ENCODE assay signal across 36 cellular contexts in genomic region chr4:145081756-145082155, GRCh38. TPM values are rescaled to one million over a fixed set of nuclear protein-coding genes. Genes with fewer than 3 reads are reported as not detected.
DNase-seq lines count a peak whose midpoint lies in the region; ATAC-seq, FAIRE-seq and TF ChIP-seq lines count a peak whose summit lies in the region.
"Had no signal": no experiment of that assay in that cellular context is flagged by ENCODE, and none has a peak within 500 bp of the region (broad histone marks: within the 10 kb centered on the region; RNA-seq: fewer than 3 reads in every experiment).

No MANE protein-coding gene starts in this region.

- H3K9me1 ChIP-seq in K562 (ENCODE audit: control insufficient read depth, insufficient read depth, low read length): no peaks in the 10 kb centered on the region

- peaks cover 16% of the 10 kb centered on the region for H3K9me3 Mint-ChIP-seq in WTC11
- H3K9me3 Mint-ChIP-seq: CD4-positive, alpha-beta T cell had no signal

- POLR2A ChIA-PET in HepG2 (lab: Yijun Ruan, JAX): no interaction called here
- POLR2A ChIA-PET in HEK293 (lab: Yijun Ruan, JAX): no interaction called here
- POLR2A ChIA-PET in WTC11 (lab: Charles Lee): no interaction called here
- POLR2A ChIA-PET in K562 (lab: Yijun Ruan, JAX): no interaction called here

- H3K27me3 Mint-ChIP-seq in WTC11 (ENCODE audit: low read depth): no peaks in the 10 kb centered on the region
- H3K27me3 Mint-ChIP-seq: B cell; CD4-positive, alpha-beta memory T cell; CD4-positive, alpha-beta T cell; CD4-positive, CD25-positive, alpha-beta regulatory T cell; CD8-positive, alpha-beta memory T cell had no signal

- no peak overlapping the region for H2AFZ ChIP-seq in HepG2 (ENCODE audit: low read length)
- H2AFZ ChIP-seq in K562 (ENCODE audit: low read depth, low read length): no peak overlapping the region

- TF ChIP-seq CTCF in HepG2 (CRISPR knock-in tag; IDR thresholded peaks at IDR 0.05) (no peak), right lobe of liver (IDR thresholded peaks at IDR 0.05) (no peak), HEK293 (tag by site-specific recombination; IDR thresholded peaks at IDR 0.05) (no peak), WTC11 (IDR thresholded peaks at IDR 0.05) (no peak), K562 (IDR thresholded peaks at IDR 0.05 in 2 of 3, conservative IDR thresholded peaks at IDR 0.05 in 1 of 3; ENCODE audit: insufficient read depth in 2 of 3, low read depth in 1 of 3, low read length in 3 of 3) (no peak)

- no peaks in the 10 kb centered on the region for H4K20me1 ChIP-seq in HepG2 (ENCODE audit: insufficient read depth, low read length)
- no peaks in the 10 kb centered on the region for H4K20me1 ChIP-seq in K562 (replicated peaks; ENCODE audit: control insufficient read depth, insufficient read depth, low read length)

- BruUV-seq in HepG2 (replicated peaks; lab: Mats Ljungman, UMichigan) (no TSS peak), K562 (replicated peaks; lab: Mats Ljungman, UMichigan) (no TSS peak)

- H3K79me2 ChIP-seq in HepG2 (ENCODE audit: insufficient read depth, low read length) (peaks cover 17% of the 10 kb centered on the region), K562 (ENCODE audit: control insufficient read depth, insufficient read depth, low read length) (peaks cover 48% of the 10 kb centered on the region)

- DNase-seq in HepG2 (ENCODE audit: low spot score) (no peak), right lobe of liver (no peak), WTC11 (ENCODE audit: low spot score) (no peak), K562 (ENCODE audit: extremely low read depth in 1 of 4, low spot score in 3 of 4) (no peak), kidney tubule cell (ENCODE audit: low spot score) (no peak), NCI-H1417 (lab: John Stamatoyannopoulos, UW) (no peak), medulla oblongata (ENCODE audit: extremely low spot score) (no peak)
- DNase-seq: 8988T; ACHN; AML-193; BE2C; C1 segment of cervical spinal cord; Caco-2; Calu3; CD4-positive, alpha-beta memory T cell; CD4-positive, alpha-beta T cell; CD4-positive, CD25-positive, alpha-beta regulatory T cell; CD8-positive, alpha-beta memory T cell; CD8-positive, alpha-beta T cell; COR-L47; DMS 273 treated with DMSO at 0.1 percent for 48 hours; DMS153; DMS53; DMS79; DMS79 treated with DMSO at 0.1 percent for 48 hours; DND-41; EL had no signal

- H3K36me3 ChIP-seq in HepG2 (replicated peaks in 1 of 2; ENCODE audit: control insufficient read depth in 1 of 2, insufficient read depth in 2 of 2, low read length in 2 of 2): peaks cover 1 to 27% of the 10 kb centered on the region in 2 experiments; a peak in 4 of 5 replicates
- H3K36me3 ChIP-seq in right lobe of liver: peaks cover 0 to 3% (median 0%) of the 10 kb centered on the region in 4 donors
- H3K36me3 ChIP-seq in HEK293 (ENCODE audit: control insufficient read depth in 2 of 2, insufficient read depth in 1 of 2, low read length in 2 of 2): peaks cover 0 to 31% of the 10 kb centered on the region in 2 experiments; a peak in 2 of 3 replicates
- peaks cover 54% of the 10 kb centered on the region; the same call in 2 of the 3 replicates for H3K36me3 ChIP-seq in K562 (ENCODE audit: control insufficient read depth, insufficient read depth, low read length)

- in situ Hi-C loops in HepG2 (cut with HindIII; ENCODE audit: extremely low pct_ligation_motif_present, low pct_unique_long_range_greater_than_20kb): no loop called here
- in situ Hi-C loops in K562 (cut with MboI): no loop called here

- no peak overlapping the region for H3K27ac ChIP-seq in HepG2 (ENCODE audit: extremely low read length, insufficient read depth, low read length)
- H3K27ac ChIP-seq in right lobe of liver: no peak overlapping the region
- no peak overlapping the region for H3K27ac ChIP-seq in HEK293 (ENCODE audit: extremely low read depth, low read depth, low read length)
- no peak overlapping the region for H3K27ac ChIP-seq in K562 (ENCODE audit: extremely low read depth, low read depth, low read length)
- H3K27ac ChIP-seq: 22Rv1; A549; BLaER1; BLaER1 treated with 17β-estradiol and CSF1 and Interleukin-3, amounts not matched to agents 10 nM and 100 nM; C4-2B had no signal

- TF ChIP-seq EP300 in HepG2 (IDR thresholded peaks at IDR 0.05; ENCODE audit: low read depth in 2 of 2, low read length in 2 of 2): no peak
- TF ChIP-seq EP300 in HepG2 (CRISPR knock-in tag; IDR thresholded peaks at IDR 0.05; ENCODE audit: borderline replicate concordance): no peak
- TF ChIP-seq EP300 in K562 (IDR thresholded peaks at IDR 0.05; ENCODE audit: low read length): no peak

- H3K4me3 ChIP-seq in HepG2 (replicated peaks in 1 of 3; ENCODE audit: insufficient read depth in 1 of 3, low read depth in 2 of 3, low read length in 3 of 3) (no peak overlapping the region), right lobe of liver (no peak overlapping the region), HEK293 (ENCODE audit: low read depth, low read length) (no peak overlapping the region), K562 (no peak overlapping the region)
- H3K4me3 ChIP-seq: A549; BLaER1; BLaER1 treated with 17β-estradiol and CSF1 and Interleukin-3, amounts not matched to agents 10 nM and 100 nM had no signal

- no peaks in the 10 kb centered on the region for H3K4me1 ChIP-seq in HepG2 (ENCODE audit: insufficient read depth, low read length)
- H3K4me1 ChIP-seq in right lobe of liver: no peaks in the 10 kb centered on the region
- no peaks in the 10 kb centered on the region for H3K4me1 ChIP-seq in HEK293 (ENCODE audit: control insufficient read depth, insufficient read depth, low read length)
- H3K4me1 ChIP-seq in K562 (replicated peaks in 1 of 2; ENCODE audit: control insufficient read depth in 2 of 2, insufficient read depth in 2 of 2, low read length in 2 of 2): no peaks in the 10 kb centered on the region
- H3K4me1 ChIP-seq: A549, BE2C, BLaER1, Caco-2 had no signal

- FAIRE-seq in HepG2 (lab: Jason Lieb, UNC) (no peak), K562 (lab: Jason Lieb, UNC) (no peak)
- FAIRE-seq: A549, D721Med had no signal

- 96% methylated on average over 1 of the region's 1 CpG for WGBS in HepG2 (ENCODE audit: low lambda C conversion rate)
- 92% methylated on average over 1 of the region's 1 CpG for WGBS in right lobe of liver (ENCODE audit: insufficient coverage, low coverage, low lambda C conversion rate, missing lambda C conversion rate)
- WGBS in K562 (ENCODE audit: insufficient coverage, low coverage, missing lambda C conversion rate): 100% methylated on average over 1 of the region's 1 CpG

- no peak for TF ChIP-seq RAD21 in HepG2 (CRISPR knock-in tag; IDR thresholded peaks at IDR 0.05)
- no peak for TF ChIP-seq RAD21 in K562 (CRISPR knock-in tag; conservative IDR thresholded peaks at IDR 0.05 in 1 of 2, IDR thresholded peaks at IDR 0.05 in 1 of 2)

- H3K9ac ChIP-seq in HepG2 (ENCODE audit: insufficient read depth, low read depth, low read length) (no peak overlapping the region), K562 (ENCODE audit: insufficient read depth in 1 of 2, low read depth in 2 of 2, low read length in 2 of 2) (no peak overlapping the region)
- H3K9ac ChIP-seq: BLaER1; BLaER1 treated with 17β-estradiol and CSF1 and Interleukin-3, amounts not matched to agents 10 nM and 100 nM had no signal

- ATAC-seq in HepG2 (no peak), right lobe of liver (no peak), WTC11 (no peak), K562 (no peak)
- ATAC-seq: A549; CD8-positive, alpha-beta T cell had no signal

- no peaks in the 10 kb centered on the region for H3K27me3 ChIP-seq in HepG2 (ENCODE audit: control insufficient read depth in 1 of 2, insufficient read depth in 2 of 2, low read length in 2 of 2)
- H3K27me3 ChIP-seq in right lobe of liver: no peaks in the 10 kb centered on the region
- no peaks in the 10 kb centered on the region for H3K27me3 ChIP-seq in K562 (ENCODE audit: control insufficient read depth in 2 of 2, insufficient read depth in 2 of 2, low read length in 2 of 2)
- H3K27me3 ChIP-seq: BE2C; BLaER1; BLaER1 treated with 17β-estradiol and CSF1 and Interleukin-3, amounts not matched to agents 10 nM and 100 nM had no signal

- intact Hi-C loops in HepG2 (cut with micrococcal nuclease; ENCODE audit: unreplicated experiment): no loop called here
- intact Hi-C loops in right lobe of liver (cut with DNase I): no loop called here
- intact Hi-C loops in K562 (cut with micrococcal nuclease): no loop called here

- H3K4me1 Mint-ChIP-seq in WTC11: peaks cover 7% of the 10 kb centered on the region
- H3K4me1 Mint-ChIP-seq: B cell, CD14-positive monocyte had no signal

- TF ChIP-seq POLR2A in HepG2 (IDR thresholded peaks at IDR 0.05; ENCODE audit: insufficient read depth in 1 of 2, low read depth in 2 of 2, low read length in 2 of 2) (no peak), right lobe of liver (IDR thresholded peaks at IDR 0.05) (no peak), K562 (conservative IDR thresholded peaks at IDR 0.05) (no peak)

- CTCF ChIA-PET in HepG2 (lab: Yijun Ruan, JAX; ENCODE audit: low intra/inter-chr PET ratio, low total read pairs) (no interaction called here), HEK293 (lab: Yijun Ruan, JAX) (no interaction called here), WTC11 (lab: Charles Lee) (no interaction called here), K562 (lab: Yijun Ruan, JAX; ENCODE audit: low intra/inter-chr PET ratio) (no interaction called here)

- H3K27ac Mint-ChIP-seq in WTC11: no peak overlapping the region
- H3K27ac Mint-ChIP-seq: B cell; CD14-positive monocyte; CD4-positive, alpha-beta memory T cell; CD4-positive, alpha-beta T cell; CD4-positive, CD25-positive, alpha-beta regulatory T cell; CD8-positive, alpha-beta T cell had no signal

- H3K36me3 Mint-ChIP-seq in WTC11: peaks cover 39% of the 10 kb centered on the region

- H3K4me2 ChIP-seq in HepG2 (ENCODE audit: low read depth, low read length) (no peak overlapping the region), K562 (ENCODE audit: insufficient read depth, low read length) (no peak overlapping the region)
- H3K4me2 ChIP-seq: A549; BLaER1; BLaER1 treated with 17β-estradiol and CSF1 and Interleukin-3, amounts not matched to agents 10 nM and 100 nM had no signal

- no peak overlapping the region for H3K4me3 Mint-ChIP-seq in WTC11
- H3K4me3 Mint-ChIP-seq: B cell; CD14-positive monocyte; CD4-positive, alpha-beta memory T cell; CD4-positive, alpha-beta T cell; CD4-positive, CD25-positive, alpha-beta regulatory T cell; CD8-positive, alpha-beta memory T cell; CD8-positive, alpha-beta T cell had no signal

- H3K9me3 ChIP-seq in HepG2 (ENCODE audit: low read length) (peaks cover 11% of the 10 kb centered on the region; the same call in 1 of the 2 replicates), right lobe of liver (no peaks in the 10 kb centered on the region), HEK293 (ENCODE audit: control insufficient read depth, insufficient read depth, low read depth, low read length) (no peaks in the 10 kb centered on the region), K562 (replicated peaks; ENCODE audit: control insufficient read depth, insufficient read depth, low read depth, low read length) (no peaks in the 10 kb centered on the region)
- H3K9me3 ChIP-seq: A549, BE2C, Caco-2 had no signal

RNA-seq across cellular contexts. Expression of gene ANAPC10, which starts 16.2 kb away (rescaled TPM):
- total RNA-seq in HepG2 (2016; rRNA removed; fragmentation: Illumina TruSeq; extraction: Trizol) (32.7 and 37.8 TPM in 2 replicates), right lobe of liver (10 to 100 TPM in 1 of 6 experiments, 1 to 10 TPM in 5; 6.0 to 13.0 (median 8.3) TPM), WTC11 (2021) (17.7 to 20.8 TPM (median 18.2 TPM) in 3 replicates), K562 (2014; rRNA removed) (33.3 and 38.6 TPM in 2 replicates), K562 (2014; rRNA removed; fragmentation: Illumina TruSeq; extraction: Trizol) (60.3 and 65.0 TPM in 2 replicates), K562 (2015; rRNA removed; fragmentation: Illumina TruSeq; extraction: Trizol) (49.1 and 57.5 TPM in 2 replicates), K562 (2021) (31.0 and 36.0 TPM in 2 replicates)
- total RNA-seq in HepG2 (2016; cell fraction: cytosol; rRNA removed; fragmentation: Illumina TruSeq; extraction: Trizol; ENCODE audit: low read depth): 14.9 and 19.5 TPM in 2 replicates
- 31.2 and 41.0 TPM in 2 replicates for total RNA-seq in HepG2 (2016; cell fraction: insoluble cytoplasmic fraction; rRNA removed; fragmentation: Illumina TruSeq; extraction: Trizol)
- 14.4 and 18.0 TPM in 2 replicates for total RNA-seq in HepG2 (2016; cell fraction: membrane; rRNA removed; fragmentation: Illumina TruSeq; extraction: Trizol)
- total RNA-seq in HepG2 (2016; cell fraction: nucleus; rRNA removed; fragmentation: Illumina TruSeq; extraction: Trizol): 29.5 and 32.6 TPM in 2 replicates
- polyA plus RNA-seq in HepG2 (2011; rRNA removed) (16.8 and 21.9 TPM in 2 replicates), K562 (2011; rRNA removed) (61.9 and 70.9 TPM in 2 replicates), K562 (2014; fragmentation: Illumina TruSeq; extraction: Trizol) (48.8 and 58.2 TPM in 2 replicates), K562 (2014; fragmentation: Nextera tagmentation; extraction: Ambion mirVana) (10 to 100 TPM; 82.0 to 96.2 TPM), K562 (2014; rRNA removed) (59.6 and 64.4 TPM in 2 replicates)
- polyA plus RNA-seq in HepG2 (2011; cell fraction: cytosol; rRNA removed): 11.0 and 15.0 TPM in 2 replicates
- 8.3 and 8.9 TPM in 2 replicates for polyA plus RNA-seq in HepG2 (2011; cell fraction: nucleus; rRNA removed)
- polyA plus RNA-seq in HepG2 (2012): 14.6 and 14.9 TPM in 2 replicates
- polyA plus RNA-seq in HepG2 (2016; cell fraction: cytosol; fragmentation: Illumina TruSeq; extraction: Trizol; ENCODE audit: low read depth): 6.7 and 8.5 TPM in 2 replicates
- 40.9 and 44.2 TPM in 2 replicates for polyA plus RNA-seq in HepG2 (2016; cell fraction: insoluble cytoplasmic fraction; fragmentation: Illumina TruSeq; extraction: Trizol; ENCODE audit: low read depth)
- 9.6 and 10.1 TPM in 2 replicates for polyA plus RNA-seq in HepG2 (2016; cell fraction: membrane; fragmentation: Illumina TruSeq; extraction: Trizol; ENCODE audit: low read depth)
- 24.6 and 26.7 TPM in 2 replicates for polyA plus RNA-seq in HepG2 (2016; cell fraction: nucleus; fragmentation: Illumina TruSeq; extraction: Trizol; ENCODE audit: insufficient read depth, low read depth)
- polyA minus RNA-seq in HepG2 (2011; rRNA and poly(A)+ RNA removed; ENCODE audit: low replicate concordance): 11.6 and 12.2 TPM in 2 replicates
- polyA minus RNA-seq in HepG2 (2011; cell fraction: cytosol; rRNA and poly(A)+ RNA removed): 6.0 and 6.2 TPM in 2 replicates
- polyA minus RNA-seq in HepG2 (2011; cell fraction: nucleus; rRNA and poly(A)+ RNA removed): 47.3 and 50.1 TPM in 2 replicates
- total RNA-seq in K562 (2011; cell fraction: chromatin; rRNA removed; ENCODE audit: low replicate concordance): 45.9 and 74.8 TPM in 2 replicates
- 22.8 and 29.7 TPM in 2 replicates for total RNA-seq in K562 (2011; cell fraction: nucleolus; rRNA removed)
- total RNA-seq in K562 (2011; cell fraction: nucleoplasm; rRNA removed): 32.2 and 59.8 TPM in 2 replicates
- 19.2 and 35.9 TPM in 2 replicates for polyA plus RNA-seq in K562 (2011; cell fraction: cytosol; rRNA removed)
- 13.3 and 22.0 TPM in 2 replicates for polyA plus RNA-seq in K562 (2011; cell fraction: nucleus; rRNA removed)
- 28.0 and 31.0 TPM in 2 replicates for polyA plus RNA-seq in K562 (2012)
- 52.6 and 65.6 TPM in 2 replicates for polyA minus RNA-seq in K562 (2011; rRNA and poly(A)+ RNA removed)
- 5.7 and 15.8 TPM in 2 replicates for polyA minus RNA-seq in K562 (2011; cell fraction: cytosol; rRNA and poly(A)+ RNA removed)
- polyA minus RNA-seq in K562 (2011; cell fraction: nucleus; rRNA and poly(A)+ RNA removed): 23.2 and 40.0 TPM in 2 replicates

RNA-seq across cellular contexts. Expression of gene ABCE1, which starts 16.4 kb away (rescaled TPM):
- total RNA-seq in HepG2 (2016; rRNA removed; fragmentation: Illumina TruSeq; extraction: Trizol) (139 and 226 TPM in 2 replicates), right lobe of liver (10 to 100 TPM; 14.4 to 57.7 (median 28.9) TPM), WTC11 (2021) (91.8 to 114 TPM (median 97.9 TPM) in 3 replicates), K562 (2014; rRNA removed) (132 and 154 TPM in 2 replicates), K562 (2014; rRNA removed; fragmentation: Illumina TruSeq; extraction: Trizol) (256 and 276 TPM in 2 replicates), K562 (2015; rRNA removed; fragmentation: Illumina TruSeq; extraction: Trizol) (209 and 222 TPM in 2 replicates), K562 (2021) (147 and 156 TPM in 2 replicates)
- total RNA-seq in HepG2 (2016; cell fraction: cytosol; rRNA removed; fragmentation: Illumina TruSeq; extraction: Trizol; ENCODE audit: low read depth): 12.4 and 15.6 TPM in 2 replicates
- total RNA-seq in HepG2 (2016; cell fraction: insoluble cytoplasmic fraction; rRNA removed; fragmentation: Illumina TruSeq; extraction: Trizol): 135 and 236 TPM in 2 replicates
- total RNA-seq in HepG2 (2016; cell fraction: membrane; rRNA removed; fragmentation: Illumina TruSeq; extraction: Trizol): 35.0 and 36.7 TPM in 2 replicates
- total RNA-seq in HepG2 (2016; cell fraction: nucleus; rRNA removed; fragmentation: Illumina TruSeq; extraction: Trizol): 101 TPM in 2 replicates
- polyA plus RNA-seq in HepG2 (2011; rRNA removed) (50.4 and 50.8 TPM in 2 replicates), K562 (2011; rRNA removed) (143 and 238 TPM in 2 replicates), K562 (2014; fragmentation: Illumina TruSeq; extraction: Trizol) (210 and 238 TPM in 2 replicates), K562 (2014; fragmentation: Nextera tagmentation; extraction: Ambion mirVana) (100 to 1,000 TPM; 164 to 169 TPM), K562 (2014; rRNA removed) (134 and 142 TPM in 2 replicates)
- polyA plus RNA-seq in HepG2 (2011; cell fraction: cytosol; rRNA removed): 29.9 and 40.2 TPM in 2 replicates
- 46.4 and 64.4 TPM in 2 replicates for polyA plus RNA-seq in HepG2 (2011; cell fraction: nucleus; rRNA removed)
- 51.4 and 68.4 TPM in 2 replicates for polyA plus RNA-seq in HepG2 (2012)
- polyA plus RNA-seq in HepG2 (2016; cell fraction: cytosol; fragmentation: Illumina TruSeq; extraction: Trizol; ENCODE audit: low read depth): 3.5 and 3.9 TPM in 2 replicates
- 137 and 143 TPM in 2 replicates for polyA plus RNA-seq in HepG2 (2016; cell fraction: insoluble cytoplasmic fraction; fragmentation: Illumina TruSeq; extraction: Trizol; ENCODE audit: low read depth)
- 12.4 and 15.0 TPM in 2 replicates for polyA plus RNA-seq in HepG2 (2016; cell fraction: membrane; fragmentation: Illumina TruSeq; extraction: Trizol; ENCODE audit: low read depth)
- 82.6 and 86.1 TPM in 2 replicates for polyA plus RNA-seq in HepG2 (2016; cell fraction: nucleus; fragmentation: Illumina TruSeq; extraction: Trizol; ENCODE audit: insufficient read depth, low read depth)
- 44.6 and 47.2 TPM in 2 replicates for polyA minus RNA-seq in HepG2 (2011; rRNA and poly(A)+ RNA removed; ENCODE audit: low replicate concordance)
- 35.7 and 42.2 TPM in 2 replicates for polyA minus RNA-seq in HepG2 (2011; cell fraction: cytosol; rRNA and poly(A)+ RNA removed)
- 80.1 and 90.1 TPM in 2 replicates for polyA minus RNA-seq in HepG2 (2011; cell fraction: nucleus; rRNA and poly(A)+ RNA removed)
- 96.4 and 181 TPM in 2 replicates for total RNA-seq in K562 (2011; cell fraction: chromatin; rRNA removed; ENCODE audit: low replicate concordance)
- 29.2 and 45.0 TPM in 2 replicates for total RNA-seq in K562 (2011; cell fraction: nucleolus; rRNA removed)
- 65.8 and 89.3 TPM in 2 replicates for total RNA-seq in K562 (2011; cell fraction: nucleoplasm; rRNA removed)
- polyA plus RNA-seq in K562 (2011; cell fraction: cytosol; rRNA removed): 81.5 and 109 TPM in 2 replicates
- 114 and 165 TPM in 2 replicates for polyA plus RNA-seq in K562 (2011; cell fraction: nucleus; rRNA removed)
- polyA plus RNA-seq in K562 (2012): 72.6 and 143 TPM in 2 replicates
- polyA minus RNA-seq in K562 (2011; rRNA and poly(A)+ RNA removed): 342 and 401 TPM in 2 replicates
- polyA minus RNA-seq in K562 (2011; cell fraction: cytosol; rRNA and poly(A)+ RNA removed): 99.3 and 125 TPM in 2 replicates
- 54.0 and 95.2 TPM in 2 replicates for polyA minus RNA-seq in K562 (2011; cell fraction: nucleus; rRNA and poly(A)+ RNA removed)

Comparison
In these comparisons a context has a peak if more than half of its experiments do, and no peak if none do; other contexts are left out.
1. Of the 241 proteins assayed by ChIP-seq in both HepG2 and K562: peak only in HepG2: none; only in K562: ZNF121; in both: none; in neither: 239; mixed calls (peak in some experiments, not most) for 1.